ENCODE assay signal across 13 cellular contexts in the genomic region with DNA sequence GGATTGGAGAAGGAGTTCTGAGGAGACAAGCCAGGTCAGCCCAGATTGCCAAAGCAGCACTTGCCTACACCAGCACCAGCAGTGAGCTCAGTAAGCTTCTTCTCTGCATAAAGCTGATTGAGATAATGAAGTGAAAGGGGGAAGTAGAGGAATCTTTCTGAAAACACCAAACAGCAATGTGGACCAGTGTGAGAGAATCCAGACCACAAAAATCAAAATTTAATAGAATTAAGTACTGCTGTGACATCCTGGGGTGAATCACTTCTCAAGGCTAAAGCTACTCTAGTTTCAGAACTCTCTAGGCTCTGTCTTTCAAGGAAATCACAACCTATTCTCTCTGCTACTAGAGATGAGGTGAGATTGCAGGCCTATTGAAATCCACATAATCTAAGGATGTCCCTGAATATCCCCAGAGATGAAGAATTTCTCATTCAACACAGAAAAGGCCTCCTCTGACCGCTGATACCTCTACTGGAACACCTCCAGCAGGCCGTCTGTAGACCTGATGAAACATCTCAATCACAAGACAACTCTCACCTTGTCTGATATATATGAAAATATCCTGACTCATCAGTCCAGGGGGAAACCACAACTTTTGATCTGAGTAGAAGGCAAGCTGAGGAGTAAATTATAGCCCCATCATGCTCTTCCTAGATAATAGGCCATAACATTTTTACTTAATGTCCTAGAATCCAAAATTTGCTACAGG. TPM values are rescaled to one million over a fixed set of nuclear protein-coding genes. Genes with fewer than 3 reads are reported as not detected.
DNase-seq lines count a peak whose midpoint lies in the region; ATAC-seq, FAIRE-seq and TF ChIP-seq lines count a peak whose summit lies in the region.
"Had no signal": no experiment of that assay in that cellular context is flagged by ENCODE, and none has a peak within 500 bp of the region (broad histone marks: within the 10 kb centered on the region; RNA-seq: fewer than 3 reads in every experiment).

A gene (minus strand): TSS at position 127 of the 709 bp plus-strand sequence. CDS start 141 bp downstream, outside the sequence.

- H3K79me2 ChIP-seq in HepG2 (ENCODE audit: insufficient read depth, low read length), result no peaks in the 10 kb centered on the region

- no peaks in the 10 kb centered on the region for H4K20me1 ChIP-seq in HepG2 (ENCODE audit: insufficient read depth, low read length)

- peak in 1 of 3 donors; percentile 11 for DNase-seq in CD4-positive, CD25-positive, alpha-beta regulatory T cell
- DNase-seq in NAMALWA (ENCODE audit: low spot score), result peak; percentile 22
- no peak for DNase-seq in left cardiac atrium
- DNase-seq in SW480 (ENCODE audit: low spot score), result no peak
- DNase-seq in HepG2 (ENCODE audit: low spot score), result no peak
- DNase-seq: cerebellar nuclear complex, NCI-H2227 treated with DMSO at 0.1 percent for 48 hours, sigmoid colon, T-cell had no signal

- no peak within 1 kb of the TSS for H3K4me2 ChIP-seq in HepG2 (ENCODE audit: low read depth, low read length)

- peak within 1 kb of the TSS in 1 of 4 donors; percentile 39 for H3K4me3 Mint-ChIP-seq in CD4-positive, CD25-positive, alpha-beta regulatory T cell
- H3K4me3 Mint-ChIP-seq: T-cell had no signal

- no peak for TF ChIP-seq RAD21 in HepG2 (CRISPR knock-in tag; IDR thresholded peaks at IDR 0.05)

- no peak within 1 kb of the TSS for H3K27ac Mint-ChIP-seq in CD4-positive, CD25-positive, alpha-beta regulatory T cell
- H3K27ac Mint-ChIP-seq: T-cell had no signal

- TF ChIP-seq POLR2A in gastroesophageal sphincter (IDR thresholded peaks at IDR 0.05), result no peak
- no peak for TF ChIP-seq POLR2A in HepG2 (IDR thresholded peaks at IDR 0.05; ENCODE audit: insufficient read depth in 1 of 2, low read depth in 2 of 2, low read length in 2 of 2)

- peaks cover 5% of the 10 kb centered on the region for H3K27me3 ChIP-seq in CD4-positive, CD25-positive, alpha-beta regulatory T cell (ENCODE audit: control insufficient read depth, insufficient read depth, low read length)
- H3K27me3 ChIP-seq in gastroesophageal sphincter (peaks cover 9% of the 10 kb centered on the region), HepG2 (ENCODE audit: control insufficient read depth in 1 of 2, insufficient read depth in 2 of 2, low read length in 2 of 2) (no peaks in the 10 kb centered on the region; a peak in 1 of 5 replicates)
- H3K27me3 ChIP-seq: sigmoid colon had no signal

- H3K36me3 ChIP-seq in CD4-positive, CD25-positive, alpha-beta regulatory T cell (ENCODE audit: control insufficient read depth, insufficient read depth, low read length), result no peaks in the 10 kb centered on the region
- no peaks in the 10 kb centered on the region for H3K36me3 ChIP-seq in gastroesophageal sphincter
- no peaks in the 10 kb centered on the region for H3K36me3 ChIP-seq in HepG2 (replicated peaks in 1 of 2; ENCODE audit: control insufficient read depth in 1 of 2, insufficient read depth in 2 of 2, low read length in 2 of 2)
- H3K36me3 ChIP-seq: sigmoid colon had no signal

- BruUV-seq in HepG2 (replicated peaks; lab: Mats Ljungman, UMichigan), result no TSS peak

- no peaks in the 10 kb centered on the region for H3K36me3 Mint-ChIP-seq in CD4-positive, CD25-positive, alpha-beta regulatory T cell
- H3K36me3 Mint-ChIP-seq: T-cell had no signal

- H3K9me3 Mint-ChIP-seq in CD4-positive, CD25-positive, alpha-beta regulatory T cell, result peaks cover 0 to 3% (median 0%) of the 10 kb centered on the region in 7 donors
- H3K9me3 Mint-ChIP-seq: T-cell had no signal

- H3K4me1 ChIP-seq in CD4-positive, CD25-positive, alpha-beta regulatory T cell (ENCODE audit: control insufficient read depth, insufficient read depth, low read length, poor library complexity, severe bottlenecking), result no peaks in the 10 kb centered on the region
- H3K4me1 ChIP-seq in gastroesophageal sphincter, result no peaks in the 10 kb centered on the region
- no peaks in the 10 kb centered on the region for H3K4me1 ChIP-seq in HepG2 (ENCODE audit: insufficient read depth, low read length)
- H3K4me1 ChIP-seq: sigmoid colon had no signal

- 63 to 83% methylated on average over 1 to 2 of the region's 2 CpGs for WGBS in gastroesophageal sphincter (ENCODE audit: low coverage in 1 of 2), 2 donors
- 0% methylated on average over 2 of the region's 2 CpGs for WGBS in HepG2 (ENCODE audit: low lambda C conversion rate)

- intact Hi-C loops in left cardiac atrium (cut with DNase I), result no loop called here
- intact Hi-C loops in HepG2 (cut with micrococcal nuclease; ENCODE audit: unreplicated experiment), result no loop called here

- H3K9ac ChIP-seq in HepG2 (ENCODE audit: insufficient read depth, low read depth, low read length), result no peak within 1 kb of the TSS

- CTCF ChIA-PET in HepG2 (lab: Yijun Ruan, JAX; ENCODE audit: low intra/inter-chr PET ratio, low total read pairs), result no interaction called here

- POLR2A ChIA-PET in HepG2 (lab: Yijun Ruan, JAX), result no interaction called here

- no peak within 1 kb of the TSS for H3K4me3 ChIP-seq in CD4-positive, CD25-positive, alpha-beta regulatory T cell (ENCODE audit: low read depth, low read length)
- no peak within 1 kb of the TSS for H3K4me3 ChIP-seq in gastroesophageal sphincter
- no peak within 1 kb of the TSS for H3K4me3 ChIP-seq in HepG2 (replicated peaks in 1 of 3; ENCODE audit: insufficient read depth in 1 of 3, low read depth in 2 of 3, low read length in 3 of 3)
- H3K4me3 ChIP-seq: sigmoid colon had no signal

- H3K4me1 Mint-ChIP-seq in CD4-positive, CD25-positive, alpha-beta regulatory T cell, result peaks cover 0 to 10% (median 4%) of the 10 kb centered on the region in 4 donors

- peak; percentile 25 to 47 for ATAC-seq in CD4-positive, CD25-positive, alpha-beta regulatory T cell (ENCODE audit: low read depth in 2 of 2)
- peak; percentile 46 for ATAC-seq in GM19025 (IDR thresholded peaks at IDR 0.05; ENCODE audit: low read depth, unreplicated experiment)
- ATAC-seq in HG02840 (IDR thresholded peaks at IDR 0.05; ENCODE audit: low FRiP score, unreplicated experiment), result peak; percentile 48
- no peak for ATAC-seq in left cardiac atrium
- no peak for ATAC-seq in gastroesophageal sphincter
- no peak for ATAC-seq in HepG2
- ATAC-seq: T-cell had no signal

- in situ Hi-C loops in HepG2 (cut with HindIII; ENCODE audit: extremely low pct_ligation_motif_present, low pct_unique_long_range_greater_than_20kb), result no loop called here

- TF ChIP-seq CTCF in gastroesophageal sphincter (IDR thresholded peaks at IDR 0.05) (no peak), HepG2 (CRISPR knock-in tag; IDR thresholded peaks at IDR 0.05) (no peak)

- TF ChIP-seq EP300 in gastroesophageal sphincter (IDR thresholded peaks at IDR 0.05) (no peak), HepG2 (IDR thresholded peaks at IDR 0.05; ENCODE audit: low read depth in 2 of 2, low read length in 2 of 2) (no peak), HepG2 (CRISPR knock-in tag; IDR thresholded peaks at IDR 0.05; ENCODE audit: borderline replicate concordance) (no peak)

- H3K9me3 ChIP-seq in CD4-positive, CD25-positive, alpha-beta regulatory T cell (ENCODE audit: control insufficient read depth in 2 of 2, low read length in 2 of 2), result no peaks in the 10 kb centered on the region
- H3K9me3 ChIP-seq in gastroesophageal sphincter (no peaks in the 10 kb centered on the region), HepG2 (ENCODE audit: low read length) (no peaks in the 10 kb centered on the region)
- H3K9me3 ChIP-seq: sigmoid colon had no signal

- no peak for FAIRE-seq in HepG2 (lab: Jason Lieb, UNC)

- peaks cover 13% of the 10 kb centered on the region for H3K27me3 Mint-ChIP-seq in CD4-positive, CD25-positive, alpha-beta regulatory T cell

- no peak within 1 kb of the TSS for H3K27ac ChIP-seq in CD4-positive, CD25-positive, alpha-beta regulatory T cell (ENCODE audit: insufficient read depth, low read length, poor library complexity, severe bottlenecking)
- H3K27ac ChIP-seq in gastroesophageal sphincter, result no peak within 1 kb of the TSS
- no peak within 1 kb of the TSS for H3K27ac ChIP-seq in HepG2 (ENCODE audit: extremely low read length, insufficient read depth, low read length)
- H3K27ac ChIP-seq: sigmoid colon had no signal

- no peak within 1 kb of the TSS for H2AFZ ChIP-seq in HepG2 (ENCODE audit: low read length)

TF ChIP-seq in HepG2, 621 proteins besides CTCF, POLR2A, EP300 and RAD21:
- TF ChIP-seq NCOA1 (CRISPR knock-in tag; IDR thresholded peaks at IDR 0.05), result no peak
- TF ChIP-seq MIER2 (CRISPR knock-in tag; IDR thresholded peaks at IDR 0.05), result no peak
- TF ChIP-seq ZNF549 (CRISPR knock-in tag; IDR thresholded peaks at IDR 0.05), result no peak
- no peak for TF ChIP-seq PHF5A (CRISPR knock-in tag; IDR thresholded peaks at IDR 0.05; ENCODE audit: low read depth, unreplicated experiment)
- TF ChIP-seq ZBTB7A (CRISPR knock-in tag; IDR thresholded peaks at IDR 0.05), result no peak
- no peak for TF ChIP-seq TOPORS (CRISPR knock-in tag; IDR thresholded peaks at IDR 0.05)
- TF ChIP-seq NFKBIZ (CRISPR knock-in tag; IDR thresholded peaks at IDR 0.05), result no peak
- TF ChIP-seq CBX5 (CRISPR knock-in tag; IDR thresholded peaks at IDR 0.05; ENCODE audit: borderline replicate concordance), result no peak
TF ChIP-seq in HepG2: peak in this region for 0.

RNA-seq across cellular contexts. Expression of the gene that starts here (rescaled TPM):
- not detected for total RNA-seq in CD4-positive, CD25-positive, alpha-beta regulatory T cell
- polyA plus RNA-seq in CD4-positive, CD25-positive, alpha-beta regulatory T cell, result not detected
- total RNA-seq in left cardiac atrium (not detected), gastroesophageal sphincter (under 1 TPM in 1 of 4 donors, not detected in 3; 0.35 TPM), HepG2 (2016; rRNA removed; fragmentation: Illumina TruSeq; extraction: Trizol) (not detected in 2 replicates)
- total RNA-seq in HepG2 (2016; cell fraction: cytosol; rRNA removed; fragmentation: Illumina TruSeq; extraction: Trizol; ENCODE audit: low read depth), result not detected in 2 replicates
- total RNA-seq in HepG2 (2016; cell fraction: insoluble cytoplasmic fraction; rRNA removed; fragmentation: Illumina TruSeq; extraction: Trizol), result not detected in 2 replicates
- not detected in 2 replicates for total RNA-seq in HepG2 (2016; cell fraction: membrane; rRNA removed; fragmentation: Illumina TruSeq; extraction: Trizol)
- total RNA-seq in HepG2 (2016; cell fraction: nucleus; rRNA removed; fragmentation: Illumina TruSeq; extraction: Trizol), result not detected in 2 replicates
- polyA plus RNA-seq in HepG2 (2011; rRNA removed), result not detected in 2 replicates
- not detected in 2 replicates for polyA plus RNA-seq in HepG2 (2011; cell fraction: cytosol; rRNA removed)
- polyA plus RNA-seq in HepG2 (2011; cell fraction: nucleus; rRNA removed), result not detected in 2 replicates
- not detected in 2 replicates for polyA plus RNA-seq in HepG2 (2012)
- polyA plus RNA-seq in HepG2 (2016; cell fraction: cytosol; fragmentation: Illumina TruSeq; extraction: Trizol; ENCODE audit: low read depth), result not detected in 2 replicates
- not detected in 2 replicates for polyA plus RNA-seq in HepG2 (2016; cell fraction: insoluble cytoplasmic fraction; fragmentation: Illumina TruSeq; extraction: Trizol; ENCODE audit: low read depth)
- polyA plus RNA-seq in HepG2 (2016; cell fraction: membrane; fragmentation: Illumina TruSeq; extraction: Trizol; ENCODE audit: low read depth), result not detected in 2 replicates
- polyA plus RNA-seq in HepG2 (2016; cell fraction: nucleus; fragmentation: Illumina TruSeq; extraction: Trizol; ENCODE audit: insufficient read depth, low read depth), result not detected in 2 replicates
- polyA minus RNA-seq in HepG2 (2011; rRNA and poly(A)+ RNA removed; ENCODE audit: low replicate concordance), result not detected in 2 replicates
- polyA minus RNA-seq in HepG2 (2011; cell fraction: cytosol; rRNA and poly(A)+ RNA removed), result not detected in 2 replicates
- polyA minus RNA-seq in HepG2 (2011; cell fraction: nucleus; rRNA and poly(A)+ RNA removed), result not detected in 2 replicates
- total RNA-seq: lung microvascular endothelial cell, sigmoid colon had no signal

Comparison
In these comparisons a context has a peak if more than half of its experiments do, and no peak if none do; other contexts are left out.
1. Peak in ATAC-seq in CD4-positive, CD25-positive, alpha-beta regulatory T cell; RNA of the gene not detected or under 1 TPM.
2. ATAC-seq: peak in GM19025 (single experiment) and HG02840 (single experiment); none in left cardiac atrium (0 of 2), gastroesophageal sphincter (single experiment) and HepG2 (single experiment).